Comparison of ENCODE assay signal across 20 cellular contexts in the genomic region with DNA sequence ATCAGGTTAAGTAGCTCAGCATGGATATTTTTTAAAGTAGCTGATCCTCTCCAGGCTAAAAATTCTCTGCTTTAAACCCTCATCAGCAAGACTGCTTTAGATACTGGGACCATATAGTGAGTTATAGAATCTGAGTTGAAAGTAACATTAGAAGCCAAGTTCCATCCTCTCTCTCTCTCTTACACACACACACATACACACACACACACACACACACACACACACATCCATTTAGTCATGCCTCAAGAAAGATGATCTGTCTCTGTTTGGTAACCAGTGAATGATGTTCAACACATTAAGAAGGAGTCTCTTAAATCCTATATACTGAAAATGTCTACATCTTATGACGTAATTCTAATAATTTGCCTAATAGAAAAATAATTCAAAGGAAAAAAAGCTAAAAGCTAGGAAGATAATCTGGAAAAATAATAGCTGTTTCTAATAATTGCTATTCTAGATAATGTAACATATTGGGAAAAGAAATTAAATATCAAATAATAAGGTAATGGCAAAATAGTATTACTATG. TPM values are rescaled to one million over a fixed set of nuclear protein-coding genes. Genes with fewer than 3 reads are reported as not detected.
DNase-seq lines count a peak whose midpoint lies in the region; ATAC-seq, FAIRE-seq and TF ChIP-seq lines count a peak whose summit lies in the region.
"Had no signal": no experiment of that assay in that cellular context is flagged by ENCODE, and none has a peak within 500 bp of the region (broad histone marks: within the 10 kb centered on the region; RNA-seq: fewer than 3 reads in every experiment).

No MANE protein-coding gene starts in this region.

- H3K4me3 ChIP-seq in mammary epithelial cell (replicated peaks in 1 of 3; ENCODE audit: insufficient read depth in 1 of 3, low read depth in 2 of 3, low read length in 3 of 3): no peak overlapping the region
- H3K4me3 ChIP-seq: PC-9 had no signal

- no peak overlapping the region for H3K27ac ChIP-seq in mammary epithelial cell (ENCODE audit: insufficient read depth, low read depth, low read length)
- H3K27ac ChIP-seq: PC-9 had no signal

- BruUV-seq in mammary epithelial cell (replicated peaks; lab: Mats Ljungman, UMichigan) (no TSS peak), MCF 10A (replicated peaks; lab: Mats Ljungman, UMichigan) (no TSS peak)

- H3K4me3 Mint-ChIP-seq in MCF 10A (ENCODE audit: unreplicated experiment) (no peak overlapping the region), type B pancreatic cell (no peak overlapping the region), WTC11 (no peak overlapping the region)
- peak overlapping the region; percentile 3 for H3K4me3 Mint-ChIP-seq in T-helper 2 cell treated with Interferon-gamma antibody and Interleukin-4, amounts not matched to agents 5 μg/mL and 100 μg/mL, for 36 hours

- H3K27me3 Mint-ChIP-seq in MCF 10A (ENCODE audit: insufficient read depth, unreplicated experiment): no peaks in the 10 kb centered on the region
- no peaks in the 10 kb centered on the region for H3K27me3 Mint-ChIP-seq in T-helper 2 cell treated with Interferon-gamma antibody and Interleukin-4, amounts not matched to agents 5 μg/mL and 100 μg/mL, for 36 hours (ENCODE audit: low read depth)
- no peaks in the 10 kb centered on the region for H3K27me3 Mint-ChIP-seq in type B pancreatic cell
- no peaks in the 10 kb centered on the region for H3K27me3 Mint-ChIP-seq in WTC11 (ENCODE audit: low read depth)

- no peak for TF ChIP-seq CTCF in mammary epithelial cell (conservative IDR thresholded peaks at IDR 0.05 in 1 of 2, IDR thresholded peaks at IDR 0.05 in 1 of 2; ENCODE audit: extremely low read depth in 1 of 2, insufficient read depth in 1 of 2, low read depth in 1 of 2, low read length in 2 of 2)
- no peak for TF ChIP-seq CTCF in MCF 10A (IDR thresholded peaks at IDR 0.05; ENCODE audit: unreplicated experiment)
- TF ChIP-seq CTCF in type B pancreatic cell (conservative IDR thresholded peaks at IDR 0.05): no peak
- no peak for TF ChIP-seq CTCF in WTC11 (IDR thresholded peaks at IDR 0.05)

- dilution Hi-C loops in mammary epithelial cell (cut with HindIII; ENCODE audit: low sequenced_read_pairs): no loop called here

- H3K27me3 ChIP-seq in mammary epithelial cell (ENCODE audit: insufficient read depth, low read length): peaks cover 1% of the 10 kb centered on the region

- no peak overlapping the region for H3K27ac Mint-ChIP-seq in MCF 10A (ENCODE audit: low read depth, unreplicated experiment)
- H3K27ac Mint-ChIP-seq in T-helper 2 cell treated with Interferon-gamma antibody and Interleukin-4, amounts not matched to agents 5 μg/mL and 100 μg/mL, for 36 hours: no peak overlapping the region
- H3K27ac Mint-ChIP-seq in type B pancreatic cell: no peak overlapping the region
- H3K27ac Mint-ChIP-seq in WTC11: no peak overlapping the region

- no peaks in the 10 kb centered on the region for H3K4me1 Mint-ChIP-seq in MCF 10A (ENCODE audit: insufficient read depth, unreplicated experiment)
- H3K4me1 Mint-ChIP-seq in T-helper 2 cell treated with Interferon-gamma antibody and Interleukin-4, amounts not matched to agents 5 μg/mL and 100 μg/mL, for 36 hours (ENCODE audit: low read depth): peaks cover 30% of the 10 kb centered on the region
- H3K4me1 Mint-ChIP-seq in type B pancreatic cell (ENCODE audit: unreplicated experiment): no peaks in the 10 kb centered on the region
- H3K4me1 Mint-ChIP-seq in WTC11: no peaks in the 10 kb centered on the region

- ATAC-seq in WTC11: no peak

- DNase-seq in mammary epithelial cell (peak; percentile 27), MCF 10A (ENCODE audit: unreplicated experiment) (no peak), frontal cortex (ENCODE audit: low spot score in 2 of 2) (no peak), NCI-H187 treated with DMSO at 0.1 percent for 48 hours (lab: John Stamatoyannopoulos, UW) (no peak), type B pancreatic cell (ENCODE audit: extremely low spot score, unreplicated experiment) (no peak), WTC11 (ENCODE audit: low spot score) (no peak)
- no peak for DNase-seq in T-helper 2 cell treated with Interferon-gamma antibody and Interleukin-4, amounts not matched to agents 5 μg/mL and 100 μg/mL, for 36 hours (ENCODE audit: low spot score)
- DNase-seq in stimulated activated CD4-positive, alpha-beta T cell treated with anti-CD3 and anti-CD28 coated beads, Interleukin-4, amount 100 ng/mL, for 4 hours: no peak
- DNase-seq: AML-193, Caco-2, DMS79, GOT3, Karpas-422, NCI-H1417, NCI-H2029, NCI-H2171 treated with DMSO at 0.1 percent for 48 hours, NCI-H774, PC-9, Right ventricle myocardium superior had no signal

- POLR2A ChIA-PET in MCF 10A (lab: Yijun Ruan, JAX) (interaction anchor here (0.9 kb wide), 1 partner anchor 12 kb away, joined by 3 read pairs; no protein-coding TSS in a partner anchor), WTC11 (lab: Charles Lee) (no interaction called here)

- H2AFZ ChIP-seq in mammary epithelial cell (ENCODE audit: low read depth, low read length): no peak overlapping the region
- H2AFZ ChIP-seq: PC-9 had no signal

- 36% methylated on average over 1 of the region's 1 CpG for WGBS in mammary epithelial cell (ENCODE audit: low coverage, missing lambda C conversion rate)

- no peaks in the 10 kb centered on the region for H3K36me3 ChIP-seq in mammary epithelial cell (ENCODE audit: insufficient read depth, low read length)

- CTCF ChIA-PET in mammary epithelial cell (lab: Charles Lee; ENCODE audit: low non-redundant PET): no interaction called here
- CTCF ChIA-PET in MCF 10A (lab: Yijun Ruan, JAX): interaction anchor here (0.6 to 0.7 kb wide), 3 partner anchors 15 to 280 kb away, joined by 3 to 5 read pairs (median 3); no protein-coding TSS in a partner anchor
- CTCF ChIA-PET in WTC11 (lab: Charles Lee): no interaction called here

- H3K9ac ChIP-seq in mammary epithelial cell (ENCODE audit: insufficient read depth, low read length): no peak overlapping the region

- FAIRE-seq in frontal cortex (lab: Jason Lieb, UNC): peak; percentile 58

- in situ Hi-C loops in mammary epithelial cell (cut with MboI; ENCODE audit: low sequenced_read_pairs in 2 of 2): no loop called here

- no peaks in the 10 kb centered on the region for H3K36me3 Mint-ChIP-seq in MCF 10A (ENCODE audit: insufficient read depth, unreplicated experiment)
- H3K36me3 Mint-ChIP-seq in T-helper 2 cell treated with Interferon-gamma antibody and Interleukin-4, amounts not matched to agents 5 μg/mL and 100 μg/mL, for 36 hours (ENCODE audit: low read depth): peaks cover 5% of the 10 kb centered on the region
- no peaks in the 10 kb centered on the region for H3K36me3 Mint-ChIP-seq in type B pancreatic cell
- no peaks in the 10 kb centered on the region for H3K36me3 Mint-ChIP-seq in WTC11

- H3K79me2 ChIP-seq in mammary epithelial cell (ENCODE audit: insufficient read depth, low read length): no peaks in the 10 kb centered on the region

- no peaks in the 10 kb centered on the region for H4K20me1 ChIP-seq in mammary epithelial cell (ENCODE audit: insufficient read depth, low read length)

- intact Hi-C loops in mammary epithelial cell (cut with micrococcal nuclease) (no loop called here), MCF 10A (cut with micrococcal nuclease) (no loop called here)

- no peaks in the 10 kb centered on the region for H3K9me3 Mint-ChIP-seq in MCF 10A (ENCODE audit: unreplicated experiment)
- H3K9me3 Mint-ChIP-seq in T-helper 2 cell treated with Interferon-gamma antibody and Interleukin-4, amounts not matched to agents 5 μg/mL and 100 μg/mL, for 36 hours: no peaks in the 10 kb centered on the region
- no peaks in the 10 kb centered on the region for H3K9me3 Mint-ChIP-seq in type B pancreatic cell
- 0 out of 2 replicates have a peak, but pooled peaks cover 4% of the 10 kb centered on the region for H3K9me3 Mint-ChIP-seq in WTC11

- H3K4me2 ChIP-seq in mammary epithelial cell (ENCODE audit: insufficient read depth, low read depth, low read length): no peak overlapping the region
- H3K4me2 ChIP-seq: PC-9 had no signal

- no peaks in the 10 kb centered on the region for H3K9me3 ChIP-seq in mammary epithelial cell (replicated peaks; ENCODE audit: insufficient read depth, low read length)
- H3K9me3 ChIP-seq: Caco-2 had no signal

- no peaks in the 10 kb centered on the region for H3K4me1 ChIP-seq in mammary epithelial cell (ENCODE audit: insufficient read depth, low read length)
- H3K4me1 ChIP-seq: Caco-2 had no signal

TF ChIP-seq in WTC11, 78 proteins besides CTCF, POLR2A, EP300 and RAD21 (continues in another document):
- no peak for TF ChIP-seq ZNF263 (CRISPR knock-in tag; IDR thresholded peaks at IDR 0.05; ENCODE audit: low read depth)

RNA-seq across cellular contexts. Expression of a gene that starts 16.9 kb away (rescaled TPM):
- total RNA-seq in mammary epithelial cell: 1 to 10 TPM in 1 of 2 donors, under 1 TPM in 1; 0.28 to 3.2 TPM
- 0.93 TPM for polyA plus RNA-seq in mammary epithelial cell
- polyA minus RNA-seq in mammary epithelial cell: 5.4 TPM
- 0.40 and 0.64 TPM in 2 replicates for total RNA-seq in MCF 10A (2022)
- 2.4 TPM for total RNA-seq in frontal cortex
- total RNA-seq in type B pancreatic cell (ENCODE audit: low replicate concordance): 0.89 and 1.6 TPM in 2 replicates
- total RNA-seq in WTC11 (2021): 1.1 to 2.0 TPM (median 1.3 TPM) in 3 replicates
- total RNA-seq: Right ventricle myocardium superior had no signal

RNA-seq across cellular contexts. Expression of a gene that starts 17.1 kb away (rescaled TPM):
- total RNA-seq in mammary epithelial cell (not detected), MCF 10A (2022) (not detected in 2 replicates), frontal cortex (not detected), type B pancreatic cell (ENCODE audit: low replicate concordance) (not detected in 2 replicates), WTC11 (2021) (0.11 to 0.18 TPM (median 0.11 TPM) in 3 replicates)
- polyA plus RNA-seq in mammary epithelial cell: not detected
- polyA minus RNA-seq in mammary epithelial cell: not detected
- total RNA-seq: Caco-2, NCI-H460, PC-9, Right ventricle myocardium superior had no signal
